ENCODE assay signal across 11 cellular contexts in genomic region chr5:57117601-57118000, GRCh38. TPM values are rescaled to one million over a fixed set of nuclear protein-coding genes. Genes with fewer than 3 reads are reported as not detected.
DNase-seq lines count a peak whose midpoint lies in the region; ATAC-seq, FAIRE-seq and TF ChIP-seq lines count a peak whose summit lies in the region.
"Had no signal": no experiment of that assay in that cellular context is flagged by ENCODE, and none has a peak within 500 bp of the region (broad histone marks: within the 10 kb centered on the region; RNA-seq: fewer than 3 reads in every experiment).

No MANE protein-coding gene starts in this region.

- no peak for FAIRE-seq in GM12878 (lab: Jason Lieb, UNC)
- FAIRE-seq: TTC549 had no signal

- H3K27me3 ChIP-seq in MM.1S (replicated peaks; ENCODE audit: insufficient read depth, low read length) (no peaks in the 10 kb centered on the region), GM12878 (replicated peaks in 1 of 2; ENCODE audit: control insufficient read depth in 2 of 2, insufficient read depth in 2 of 2, low read length in 1 of 2) (no peaks in the 10 kb centered on the region)

- DNase-seq in MM.1S (peak; percentile 35), GM12878 (ENCODE audit: low read depth, low spot score) (peak; percentile 7), SK-N-DZ (ENCODE audit: low spot score) (no peak), COLO668 (lab: John Stamatoyannopoulos, UW; ENCODE audit: unreplicated experiment) (no peak), NCI-H345 (lab: John Stamatoyannopoulos, UW) (no peak), WTC11 (ENCODE audit: low spot score) (no peak)
- DNase-seq in activated CD4-positive, alpha-beta T cell treated with anti-CD3 and anti-CD28 coated beads, Interleukin-2, amount 50 U/mL, for 4 hours = peak; percentile 54 to 55
- DNase-seq in stimulated activated CD8-positive, alpha-beta memory T cell treated with anti-CD3 and anti-CD28 coated beads, Interleukin-2, amount 100 ng/mL, for 1 hour (ENCODE audit: low read depth in 2 of 2) = peak; percentile 24 to 44
- DNase-seq: NCI-H2081 had no signal

- H3K4me2 ChIP-seq in MM.1S (ENCODE audit: low read depth, low read length) (no peak overlapping the region), GM12878 (ENCODE audit: control insufficient read depth, insufficient read depth) (no peak overlapping the region)

- H3K27ac ChIP-seq in MM.1S (ENCODE audit: low read length) = no peak overlapping the region
- no peak overlapping the region for H3K27ac ChIP-seq in GM12878 (ENCODE audit: control insufficient read depth, insufficient read depth)
- H3K27ac ChIP-seq: thoracic aorta had no signal

- no peak overlapping the region for H3K4me3 ChIP-seq in MM.1S (ENCODE audit: low read length)
- no peak overlapping the region for H3K4me3 ChIP-seq in GM12878
- H3K4me3 ChIP-seq: thoracic aorta had no signal

- H3K4me3 Mint-ChIP-seq in WTC11 = no peak overlapping the region

- TF ChIP-seq CTCF in MM.1S (IDR thresholded peaks at IDR 0.05; ENCODE audit: low read length) (no peak), GM12878 (IDR thresholded peaks at IDR 0.05 in 2 of 3, conservative IDR thresholded peaks at IDR 0.05 in 1 of 3; ENCODE audit: control insufficient read depth in 2 of 3, extremely low read depth in 1 of 3, insufficient read depth in 1 of 3, low read depth in 3 of 3, low read length in 3 of 3) (no peak), WTC11 (IDR thresholded peaks at IDR 0.05) (no peak)

- H3F3A ChIP-seq in MM.1S (ENCODE audit: insufficient read depth, low read length) = no peaks in the 10 kb centered on the region

- ATAC-seq in GM12878 (peak; percentile 68), WTC11 (no peak)

- H3K9ac ChIP-seq in MM.1S (ENCODE audit: low read length) (no peak overlapping the region), GM12878 (ENCODE audit: control insufficient read depth, insufficient read depth, low read length) (no peak overlapping the region)

- H3K9me2 ChIP-seq in MM.1S (replicated peaks; ENCODE audit: insufficient read depth, low read length) = no peaks in the 10 kb centered on the region

- H3K4me1 Mint-ChIP-seq in WTC11 = no peaks in the 10 kb centered on the region

- TF ChIP-seq POLR2A in GM12878 (IDR thresholded peaks at IDR 0.05; ENCODE audit: low read depth, low read length) = no peak

- in situ Hi-C loops in GM12878 (cut with MboI) = no loop called here

- intact Hi-C loops in GM12878 (cut with micrococcal nuclease; ENCODE audit: unreplicated experiment) = no loop called here

- no peak for TF ChIP-seq RAD21 in GM12878 (IDR thresholded peaks at IDR 0.05; ENCODE audit: insufficient read depth, low read depth, low read length)

- 0% methylated on average over 1 of the region's 1 CpG for WGBS in GM12878 (ENCODE audit: insufficient coverage, insufficient replicate concordance, low lambda C conversion rate, missing lambda C conversion rate)

- H4K20me1 ChIP-seq in MM.1S (ENCODE audit: insufficient read depth, low read length) = no peaks in the 10 kb centered on the region
- H4K20me1 ChIP-seq in GM12878 (ENCODE audit: control insufficient read depth, insufficient read depth) = no peaks in the 10 kb centered on the region

- peaks cover 3% of the 10 kb centered on the region for H3K36me3 Mint-ChIP-seq in WTC11

- H3K79me2 ChIP-seq in MM.1S (ENCODE audit: low read length) = no peaks in the 10 kb centered on the region
- H3K79me2 ChIP-seq in GM12878 (ENCODE audit: control insufficient read depth, insufficient read depth, low read length) = no peaks in the 10 kb centered on the region

- RAD21 ChIA-PET in GM12878 (lab: Charles Lee; ENCODE audit: unreplicated experiment) = no interaction called here

- H3K36me3 ChIP-seq in MM.1S (replicated peaks; ENCODE audit: insufficient read depth, low read length) (no peaks in the 10 kb centered on the region), GM12878 (ENCODE audit: control insufficient read depth in 2 of 2, insufficient read depth in 2 of 2, low read length in 1 of 2) (no peaks in the 10 kb centered on the region)
- H3K36me3 ChIP-seq: thoracic aorta had no signal

- H2AFZ ChIP-seq in MM.1S (ENCODE audit: low read length) (no peak overlapping the region), GM12878 (ENCODE audit: control insufficient read depth, low read depth, low read length) (no peak overlapping the region)

- no peak for TF ChIP-seq EP300 in GM12878 (IDR thresholded peaks at IDR 0.05; ENCODE audit: borderline replicate concordance in 1 of 2, control insufficient read depth in 1 of 2, low read depth in 2 of 2, low read length in 2 of 2)

- no peak overlapping the region for H3K27ac Mint-ChIP-seq in WTC11

- H3K27me3 Mint-ChIP-seq in WTC11 (ENCODE audit: low read depth) = no peaks in the 10 kb centered on the region

- no TSS peak for BruUV-seq in GM12878 (replicated peaks; lab: Mats Ljungman, UMichigan)

- H3K9me3 ChIP-seq in MM.1S (replicated peaks; ENCODE audit: insufficient read depth, low read length) = no peaks in the 10 kb centered on the region
- no peaks in the 10 kb centered on the region for H3K9me3 ChIP-seq in GM12878 (replicated peaks; ENCODE audit: control insufficient read depth, insufficient read depth, low read length)
- H3K9me3 ChIP-seq: thoracic aorta had no signal

- H3K4me1 ChIP-seq in MM.1S (ENCODE audit: low read length) (no peaks in the 10 kb centered on the region), GM12878 (ENCODE audit: control insufficient read depth, insufficient read depth, low read length) (no peaks in the 10 kb centered on the region)

- SMC1A ChIA-PET in GM12878 (lab: Charles Lee; ENCODE audit: uncharacterized antibody, unreplicated experiment) = no interaction called here

- CTCF ChIA-PET in GM12878 (lab: Yijun Ruan, JAX) (no interaction called here), WTC11 (lab: Charles Lee) (no interaction called here)

- peaks cover 4% of the 10 kb centered on the region for H3K9me3 Mint-ChIP-seq in WTC11

- POLR2A ChIA-PET in GM12878 (lab: Charles Lee) (no interaction called here), WTC11 (lab: Charles Lee) (no interaction called here)

TF ChIP-seq in GM12878, 131 proteins besides CTCF, POLR2A, EP300 and RAD21 (continues in another document):
- TF ChIP-seq BCLAF1 (IDR thresholded peaks at IDR 0.05) = no peak

TF ChIP-seq in WTC11, 78 proteins besides CTCF, POLR2A, EP300 and RAD21:
- no peak for TF ChIP-seq ZNF396 (CRISPR knock-in tag; IDR thresholded peaks at IDR 0.05; ENCODE audit: borderline replicate concordance)
- TF ChIP-seq PREB (CRISPR knock-in tag; IDR thresholded peaks at IDR 0.05; ENCODE audit: borderline replicate concordance) = no peak
- TF ChIP-seq JAZF1 (CRISPR knock-in tag; IDR thresholded peaks at IDR 0.05) = no peak

RNA-seq across cellular contexts. Expression of gene GPBP1, which starts 56.3 kb away (rescaled TPM):
- total RNA-seq in GM12878 (2013; cell fraction: nucleolus; rRNA removed) = 245 and 259 TPM in 2 replicates
- total RNA-seq in GM12878 (2014; rRNA removed) (47.0 and 61.9 TPM in 2 replicates), GM12878 (2014; rRNA removed; fragmentation: Illumina TruSeq; extraction: Trizol) (79.3 and 80.8 TPM in 2 replicates), GM12878 (2021) (52.3 and 52.7 TPM in 2 replicates), WTC11 (2021) (100 to 106 TPM (median 104 TPM) in 3 replicates)
- 26.9 TPM for polyA plus RNA-seq in GM12878 (2011; ENCODE audit: low read depth)
- polyA plus RNA-seq in GM12878 (2011; rRNA removed) (96.2 and 163 TPM in 2 replicates), GM12878 (2014; fragmentation: Illumina TruSeq; extraction: Trizol) (64.6 and 82.2 TPM in 2 replicates), GM12878 (2014; fragmentation: Nextera tagmentation; extraction: Ambion mirVana) (10 to 100 TPM; 27.0 to 32.5 TPM), GM12878 (2014; rRNA removed) (35.2 and 41.9 TPM in 2 replicates), GM12878 (2016; fragmentation: Nextera tagmentation; extraction: Ambion mirVana) (10 to 100 TPM; 58.4 to 65.8 TPM)
- polyA plus RNA-seq in GM12878 (2011; cell fraction: cytosol; rRNA removed) = 21.1 and 24.1 TPM in 2 replicates
- polyA plus RNA-seq in GM12878 (2011; cell fraction: nucleus; rRNA removed) = 47.4 and 47.9 TPM in 2 replicates
- polyA plus RNA-seq in GM12878 (2012) = 44.8 and 50.5 TPM in 2 replicates
- polyA minus RNA-seq in GM12878 (2011; rRNA and poly(A)+ RNA removed) = 36.5 and 47.3 TPM in 2 replicates
- polyA minus RNA-seq in GM12878 (2011; cell fraction: cytosol; rRNA and poly(A)+ RNA removed) = 23.4 and 33.1 TPM in 2 replicates
- 27.8 and 40.3 TPM in 2 replicates for polyA minus RNA-seq in GM12878 (2011; cell fraction: nucleus; rRNA and poly(A)+ RNA removed)
- 72.0 and 77.0 TPM in 2 replicates for polyA plus RNA-seq in SK-N-DZ (2014; cell fraction: cytosol; rRNA removed)
- 67.2 and 96.5 TPM in 2 replicates for polyA plus RNA-seq in SK-N-DZ (2014; cell fraction: nucleus; rRNA removed)

Comparison
In these comparisons a context has a peak if more than half of its experiments do, and no peak if none do; other contexts are left out.
1. DNase-seq: peak in MM.1S (single experiment), activated CD4-positive, alpha-beta T cell treated with anti-CD3 and anti-CD28 coated beads, Interleukin-2, amount 50 U/mL, for 4 hours (2 of 2), GM12878 (single experiment) and stimulated activated CD8-positive, alpha-beta memory T cell treated with anti-CD3 and anti-CD28 coated beads, Interleukin-2, amount 100 ng/mL, for 1 hour (2 of 2); none in SK-N-DZ (single experiment), COLO668 (single experiment), NCI-H345 (single experiment) and WTC11 (single experiment).